Comparison of ENCODE assay signal across 1 cellular context in the genomic region with DNA sequence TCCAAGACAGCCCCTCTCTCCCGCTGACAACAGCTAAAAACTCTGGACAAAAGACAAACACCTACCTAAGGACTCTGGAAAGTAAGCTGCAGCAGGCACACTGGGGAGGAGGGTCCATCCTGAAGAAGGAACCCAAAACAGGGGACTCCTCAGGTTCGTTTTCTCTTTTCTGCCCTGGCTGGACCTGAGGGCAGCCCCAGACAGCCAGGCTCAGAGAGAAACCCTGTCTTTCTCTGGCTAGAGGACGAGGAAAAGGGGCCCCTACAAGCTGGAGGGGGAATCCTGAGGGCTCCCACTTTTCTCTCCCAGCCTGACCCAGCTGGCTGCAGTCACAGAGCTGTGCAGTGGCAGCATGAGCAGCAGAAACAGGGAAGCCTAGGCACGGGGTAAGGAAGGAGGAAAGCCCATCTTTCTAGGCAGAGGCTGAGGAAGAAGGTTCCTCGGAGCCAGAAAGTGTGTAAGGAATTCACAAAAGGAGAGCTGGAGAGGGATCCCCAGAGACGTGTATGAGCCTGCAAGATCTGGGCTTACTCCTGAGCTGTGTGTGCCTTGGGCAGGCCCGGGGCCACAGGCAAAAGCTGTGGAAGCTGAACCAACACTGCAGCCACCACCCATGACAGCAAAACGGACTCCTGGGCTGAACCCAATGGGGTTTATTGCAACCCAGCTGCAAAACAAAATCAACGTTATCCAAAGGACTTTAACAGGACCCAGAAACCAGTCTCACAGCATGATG.
TF ChIP-seq lines count a peak whose summit lies in the region.

No MANE protein-coding gene starts in this region.

TF ChIP-seq in H1, 55 proteins besides CTCF, POLR2A, EP300 and RAD21:
- TF ChIP-seq TAF1 (IDR thresholded peaks at IDR 0.05; ENCODE audit: low read depth, low read length), result no peak
- no peak for TF ChIP-seq POLR2AphosphoS5 (IDR thresholded peaks at IDR 0.05; ENCODE audit: low read depth, low read length)
- no peak for TF ChIP-seq CBX5 (IDR thresholded peaks at IDR 0.05; ENCODE audit: low read depth, low read length)
- no peak for TF ChIP-seq SP4 (IDR thresholded peaks at IDR 0.05; ENCODE audit: low read length)
- TF ChIP-seq BACH1 (IDR thresholded peaks at IDR 0.05; ENCODE audit: low read length), result no peak
- TF ChIP-seq POU5F1 (IDR thresholded peaks at IDR 0.05; ENCODE audit: low read depth, low read length), result no peak
- TF ChIP-seq GABPA (IDR thresholded peaks at IDR 0.05; ENCODE audit: borderline replicate concordance, insufficient read depth, low read length), result no peak
- TF ChIP-seq, protein P1, sequence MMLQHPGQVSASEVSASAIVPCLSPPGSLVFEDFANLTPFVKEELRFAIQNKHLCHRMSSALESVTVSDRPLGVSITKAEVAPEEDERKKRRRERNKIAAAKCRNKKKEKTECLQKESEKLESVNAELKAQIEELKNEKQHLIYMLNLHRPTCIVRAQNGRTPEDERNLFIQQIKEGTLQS (IDR thresholded peaks at IDR 0.05; ENCODE audit: insufficient read depth, low read depth, low read length), result no peak
- TF ChIP-seq PHF8 (conservative IDR thresholded peaks at IDR 0.05; ENCODE audit: low read depth, low read length), result no peak
- TF ChIP-seq TEAD4 (IDR thresholded peaks at IDR 0.05; ENCODE audit: low read depth, low read length), result no peak
- TF ChIP-seq NANOG (IDR thresholded peaks at IDR 0.05; ENCODE audit: insufficient read depth, low read depth, low read length, poor library complexity, severe bottlenecking), result no peak
